In the genomic region with DNA sequence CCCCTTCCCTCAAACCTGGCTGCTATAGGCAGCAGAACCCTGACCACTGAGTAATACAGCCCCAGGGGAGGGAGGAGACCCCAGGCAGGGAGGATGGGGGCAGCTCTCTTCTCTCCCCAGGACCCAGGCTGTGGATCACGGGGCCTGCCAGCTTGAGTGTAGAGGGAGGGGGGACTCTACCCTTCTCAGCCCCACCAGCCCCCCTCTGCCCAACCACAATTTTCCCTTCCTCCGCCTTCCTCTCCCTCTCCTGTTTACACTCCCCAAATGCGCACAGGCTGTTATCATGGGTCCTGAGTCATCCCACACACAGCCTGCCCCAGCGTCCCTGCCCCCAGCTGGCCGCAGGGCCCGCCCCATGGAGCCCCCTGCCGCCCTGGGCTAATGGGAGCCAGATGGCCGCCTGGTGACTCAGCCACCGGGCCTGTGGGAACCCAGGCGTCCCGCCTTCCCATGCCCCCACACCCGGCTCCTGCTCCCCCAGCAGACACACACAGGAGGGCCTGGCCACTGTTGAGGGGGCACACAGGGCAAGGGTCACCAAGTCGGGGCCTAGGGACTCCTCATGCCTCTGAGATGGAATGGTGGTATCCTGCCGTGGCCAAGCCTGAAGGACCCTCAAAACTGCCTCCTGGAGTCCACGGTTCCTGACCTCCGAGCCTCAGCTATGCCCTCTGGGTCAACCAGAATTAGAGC, we compare ENCODE assay signal across 9 cellular contexts. TPM values are rescaled to one million over a fixed set of nuclear protein-coding genes. Genes with fewer than 3 reads are reported as not detected.
DNase-seq lines count a peak whose midpoint lies in the region; ATAC-seq and TF ChIP-seq lines count a peak whose summit lies in the region.
"Had no signal": no experiment of that assay in that cellular context is flagged by ENCODE, and none has a peak within 500 bp of the region (broad histone marks: within the 10 kb centered on the region; RNA-seq: fewer than 3 reads in every experiment).

No MANE protein-coding gene starts in this region.

- H3K36me3 ChIP-seq in IMR-90 (ENCODE audit: control insufficient read depth, insufficient read depth, low read length) = peaks cover 37% of the 10 kb centered on the region
- H3K36me3 ChIP-seq in spleen = peaks cover 0 to 63% (median 30%) of the 10 kb centered on the region in 6 donors

- peak overlapping the region; percentile 51 for H3K9ac ChIP-seq in IMR-90 (ENCODE audit: low read depth, low read length)

- peak overlapping the region; percentile 98 for H2AK5ac ChIP-seq in IMR-90 (ENCODE audit: low read depth, low read length)

- peak overlapping the region; percentile 62 for H3K14ac ChIP-seq in IMR-90 (replicated peaks; ENCODE audit: low read depth, low read length)

- H2BK120ac ChIP-seq in IMR-90 (ENCODE audit: low read depth, low read length) = peak overlapping the region; percentile 89

- H2BK5ac ChIP-seq in IMR-90 (ENCODE audit: low read depth, low read length, poor library complexity, severe bottlenecking) = peak overlapping the region; percentile 96

- H3K18ac ChIP-seq in IMR-90 (ENCODE audit: low read depth, low read length) = peak overlapping the region; percentile 76

- peaks cover 58% of the 10 kb centered on the region for H3K4me1 ChIP-seq in IMR-90 (ENCODE audit: control insufficient read depth, insufficient read depth, low read length)
- H3K4me1 ChIP-seq in spleen = peaks cover 58 to 96% (median 80%) of the 10 kb centered on the region in 6 donors

- peak overlapping the region; percentile 67 for H3K23ac ChIP-seq in IMR-90 (ENCODE audit: low read depth, low read length)

- peak; percentile 69 for ATAC-seq in IMR-90 (ENCODE audit: low read depth)
- ATAC-seq in GM19463 (IDR thresholded peaks at IDR 0.05; ENCODE audit: unreplicated experiment) = no peak

- 30% methylated on average over 4 of the region's 16 CpGs; no CpG with 5 or more reads in 1 of the 2 experiments for WGBS in IMR-90 (ENCODE audit: extremely low coverage in 2 of 2, insufficient read length in 1 of 2), 2 experiments
- 34 to 52% (median 49%) methylated on average over 11 to 16 of the region's 16 CpGs for WGBS in spleen, 5 donors

- POLR2A ChIA-PET in IMR-90 (lab: Charles Lee; ENCODE audit: unreplicated experiment) = no interaction called here

- H3K9me3 ChIP-seq in IMR-90 (ENCODE audit: control insufficient read depth, insufficient read depth, low read length) = no peaks in the 10 kb centered on the region
- no peaks in the 10 kb centered on the region for H3K9me3 ChIP-seq in spleen

- H3K56ac ChIP-seq in IMR-90 (ENCODE audit: extremely low read depth, insufficient read depth, low read length) = peak overlapping the region; percentile 90

- peak overlapping the region; percentile 70 to 73 for H4K8ac ChIP-seq in IMR-90 (ENCODE audit: low read depth in 2 of 2, low read length in 2 of 2)

- H3K9me1 ChIP-seq in IMR-90 (ENCODE audit: insufficient read depth, low read length) = peaks cover 38% of the 10 kb centered on the region

- H4K20me1 ChIP-seq in IMR-90 (ENCODE audit: insufficient read depth, low read length) = peaks cover 69% of the 10 kb centered on the region

- H4K5ac ChIP-seq in IMR-90 (ENCODE audit: low read depth, low read length) = peak overlapping the region; percentile 55

- peak overlapping the region; percentile 88; the same call in 2 of the 3 replicates for H2BK15ac ChIP-seq in IMR-90 (ENCODE audit: low read depth, low read length)

- H3K79me1 ChIP-seq in IMR-90 (ENCODE audit: low read depth in 1 of 2, low read length in 2 of 2) = peaks cover 18 to 79% of the 10 kb centered on the region in 2 experiments

- no peak for TF ChIP-seq RAD21 in IMR-90 (IDR thresholded peaks at IDR 0.05; ENCODE audit: low read length)

- intact Hi-C loops in IMR-90 (cut with micrococcal nuclease) (loop anchor here (1.0 kb wide), 2 partner anchors 24 to 29 kb away; no protein-coding TSS in a partner anchor), spleen (cut with DNase I; ENCODE audit: low total_unique reads) (loop anchor here (5.0 kb wide), 1 partner anchor 34 kb away; no protein-coding TSS in a partner anchor)

- H2AK9ac ChIP-seq in IMR-90 (replicated peaks; ENCODE audit: low read depth, low read length, poor library complexity) = peak overlapping the region; percentile 92

- peak overlapping the region; percentile 25 for H2AFZ ChIP-seq in IMR-90 (replicated peaks; ENCODE audit: low read length, poor library complexity)

- DNase-seq in AG09319 (ENCODE audit: extremely low read depth, low read depth) = peak; percentile 95
- peak; percentile 98 for DNase-seq in IMR-90
- peak; percentile 82 for DNase-seq in amniotic stem cell (lab: John Stamatoyannopoulos, UW)
- DNase-seq in iPS-NIHi7 (ENCODE audit: extremely low spot score) = peak; percentile 67
- DNase-seq in spleen = no peak
- DNase-seq in T-helper 9 cell = no peak
- DNase-seq in SHP77 treated with DMSO at 0.1 percent for 48 hours (lab: John Stamatoyannopoulos, UW) = no peak

- CTCF ChIA-PET in IMR-90 (lab: Yijun Ruan, JAX) = interaction anchor here (1.0 to 1.3 kb wide), 3 partner anchors 29 to 119 kb away, joined by 3 read pairs; no protein-coding TSS in a partner anchor

- no TSS peak for BruUV-seq in IMR-90 (replicated peaks; lab: Mats Ljungman, UMichigan)

- H3K27ac ChIP-seq in IMR-90 (ENCODE audit: insufficient read depth, low read length) = peak overlapping the region; percentile 93
- peak overlapping the region; percentile 53 to 94 (median 90) for H3K27ac ChIP-seq in spleen

- H3K4ac ChIP-seq in IMR-90 (ENCODE audit: low read depth, low read length) = peak overlapping the region; percentile 91

- peak overlapping the region; percentile 36 for H3K4me2 ChIP-seq in IMR-90 (ENCODE audit: low read depth, low read length)

- in situ Hi-C loops in IMR-90 (cut with MboI; ENCODE audit: low sequenced_read_pairs) = no loop called here

- dilution Hi-C loops in IMR-90 (cut with HindIII; ENCODE audit: low sequenced_read_pairs, unreplicated experiment) = no loop called here

- TF ChIP-seq CTCF in AG09319 (IDR thresholded peaks at IDR 0.05; ENCODE audit: low read depth, low read length) (no peak), IMR-90 (conservative IDR thresholded peaks at IDR 0.05; ENCODE audit: low read depth, low read length) (no peak), spleen (IDR thresholded peaks at IDR 0.05 in 8 of 11, conservative IDR thresholded peaks at IDR 0.05 in 3 of 11) (no peak)

- H4K91ac ChIP-seq in IMR-90 (ENCODE audit: insufficient read depth, low read depth, low read length) = peak overlapping the region; percentile 90

- TF ChIP-seq POLR2A in IMR-90 (IDR thresholded peaks at IDR 0.05; ENCODE audit: low read depth, low read length) = peak; percentile 63
- no peak for TF ChIP-seq POLR2A in spleen (IDR thresholded peaks at IDR 0.05)

- H3K27me3 ChIP-seq in IMR-90 (ENCODE audit: control insufficient read depth, insufficient read depth, low read length) (no peaks in the 10 kb centered on the region), spleen (replicated peaks in 1 of 7) (no peaks in the 10 kb centered on the region)

- H3K4me3 ChIP-seq in IMR-90 (ENCODE audit: insufficient read depth, low read depth, low read length) (no peak overlapping the region), spleen (peak overlapping the region in 1 of 8 donors; percentile 8)

- peak overlapping the region; percentile 90 for H2BK20ac ChIP-seq in IMR-90 (ENCODE audit: low read depth, low read length)

TF ChIP-seq in IMR-90, 13 proteins besides CTCF, POLR2A, EP300 and RAD21 (continues in another document):
- TF ChIP-seq ELK1 (IDR thresholded peaks at IDR 0.05; ENCODE audit: borderline replicate concordance, low read depth, low read length) = no peak
- TF ChIP-seq BHLHE40 (IDR thresholded peaks at IDR 0.05; ENCODE audit: low read depth, low read length) = peak; percentile 76
- TF ChIP-seq SMC3 (IDR thresholded peaks at IDR 0.05; ENCODE audit: low read depth, low read length) = no peak
- TF ChIP-seq MAZ (IDR thresholded peaks at IDR 0.05; ENCODE audit: borderline replicate concordance, low read depth, low read length) = peak; percentile 99

RNA-seq across cellular contexts. Expression of gene CCDC97, which starts 13.6 kb away (rescaled TPM):
- total RNA-seq in IMR-90 (2012; rRNA removed) (4.1 and 5.8 TPM in 2 replicates), spleen (10 to 100 TPM; 20.5 to 38.2 (median 29.7) TPM)
- polyA plus RNA-seq in IMR-90 (2012; rRNA removed) (11.0 and 11.9 TPM in 2 replicates), spleen (10 to 100 TPM; 12.7 to 18.9 (median 14.5) TPM)
- 8.9 and 11.5 TPM in 2 replicates for polyA plus RNA-seq in IMR-90 (2012; cell fraction: cytosol; rRNA removed)
- 14.3 and 15.7 TPM in 2 replicates for polyA plus RNA-seq in IMR-90 (2012; cell fraction: nucleus; rRNA removed; ENCODE audit: low replicate concordance)

RNA-seq across cellular contexts. Expression of gene TGFB1, which starts 30.1 kb away (rescaled TPM):
- total RNA-seq in IMR-90 (2012; rRNA removed) (3.2 and 3.9 TPM in 2 replicates), spleen (100 to 1,000 TPM in 6 of 7 donors, 10 to 100 TPM in 1; 79.3 to 147 (median 130) TPM)
- polyA plus RNA-seq in IMR-90 (2012; rRNA removed) (26.7 and 27.8 TPM in 2 replicates), spleen (10 to 100 TPM; 23.0 to 56.0 (median 25.2) TPM)
- polyA plus RNA-seq in IMR-90 (2012; cell fraction: cytosol; rRNA removed) = 26.6 and 36.6 TPM in 2 replicates
- polyA plus RNA-seq in IMR-90 (2012; cell fraction: nucleus; rRNA removed; ENCODE audit: low replicate concordance) = 47.5 and 90.5 TPM in 2 replicates
- polyA plus RNA-seq: neural cell had no signal

RNA-seq across cellular contexts. Expression of gene B9D2, which starts 40.4 kb away (rescaled TPM):
- total RNA-seq in IMR-90 (2012; rRNA removed) (4.7 and 6.1 TPM in 2 replicates), spleen (10 to 100 TPM in 1 of 7 donors, 1 to 10 TPM in 6; 7.5 to 10.2 (median 8.4) TPM)
- polyA plus RNA-seq in IMR-90 (2012; rRNA removed) (9.7 and 11.5 TPM in 2 replicates), spleen (10 to 100 TPM in 2 of 3 donors, 1 to 10 TPM in 1; 8.6 to 11.9 (median 10.5) TPM)
- 10.3 and 13.1 TPM in 2 replicates for polyA plus RNA-seq in IMR-90 (2012; cell fraction: cytosol; rRNA removed)
- polyA plus RNA-seq in IMR-90 (2012; cell fraction: nucleus; rRNA removed; ENCODE audit: low replicate concordance) = 4.0 and 7.2 TPM in 2 replicates

RNA-seq across cellular contexts. Expression of gene TMEM91, which starts 52.8 kb away (rescaled TPM):
- total RNA-seq in IMR-90 (2012; rRNA removed) = 1.4 and 1.9 TPM in 2 replicates
- polyA plus RNA-seq in IMR-90 (2012; rRNA removed) = 4.8 and 5.5 TPM in 2 replicates
- polyA plus RNA-seq in IMR-90 (2012; cell fraction: cytosol; rRNA removed) = 4.8 and 7.3 TPM in 2 replicates
- polyA plus RNA-seq in IMR-90 (2012; cell fraction: nucleus; rRNA removed; ENCODE audit: low replicate concordance) = 28.2 and 31.9 TPM in 2 replicates
- total RNA-seq in spleen = 10 to 100 TPM; 19.3 to 62.0 (median 23.5) TPM
- 10 to 100 TPM; 13.4 to 37.1 (median 34.4) TPM for polyA plus RNA-seq in spleen

RNA-seq across cellular contexts. Expression of gene HNRNPUL1, which starts 59.4 kb away (rescaled TPM):
- total RNA-seq in IMR-90 (2012; rRNA removed) (50.7 and 56.1 TPM in 2 replicates), spleen (100 to 1,000 TPM; 161 to 213 (median 178) TPM)
- polyA plus RNA-seq in IMR-90 (2012; rRNA removed) (67.3 and 68.1 TPM in 2 replicates), spleen (100 to 1,000 TPM in 1 of 3 donors, 10 to 100 TPM in 2; 53.9 to 102 (median 64.4) TPM)
- 51.7 and 53.7 TPM in 2 replicates for polyA plus RNA-seq in IMR-90 (2012; cell fraction: cytosol; rRNA removed)
- polyA plus RNA-seq in IMR-90 (2012; cell fraction: nucleus; rRNA removed; ENCODE audit: low replicate concordance) = 65.4 and 102 TPM in 2 replicates

Comparison
In these comparisons a context has a peak if more than half of its experiments do, and no peak if none do; other contexts are left out.
1. DNase-seq: peak in AG09319 (single experiment), IMR-90 (single experiment), amniotic stem cell (single experiment) and iPS-NIHi7 (single experiment); none in spleen (single experiment), T-helper 9 cell (single experiment) and SHP77 treated with DMSO at 0.1 percent for 48 hours (single experiment).
2. RNA of gene TGFB1, which starts 30.1 kb away (total RNA-seq): 79.3 to 147 TPM in spleen; 3.2 to 3.9 TPM in IMR-90; every median in the first group is over 10 times any median in the second.